In the genomic region with DNA sequence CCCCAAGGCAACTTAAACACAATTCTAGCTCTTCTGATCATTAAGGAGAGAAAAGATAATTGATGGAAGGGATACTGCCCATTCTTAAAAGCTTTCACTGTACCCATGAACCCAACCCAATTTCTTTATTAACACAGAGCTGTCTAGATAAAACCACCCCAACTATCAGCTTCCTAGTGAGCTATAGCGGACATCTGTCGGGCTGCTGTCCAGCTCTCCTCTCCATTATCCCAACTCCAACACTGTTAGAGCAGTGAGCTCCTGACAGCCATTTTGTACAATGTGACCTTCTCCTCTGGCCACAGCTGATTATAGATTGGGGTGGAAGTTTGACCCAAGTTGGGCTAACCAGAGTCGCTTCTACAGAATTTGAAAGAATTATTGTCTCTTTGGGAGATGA, we compare ENCODE assay signal across 20 cellular contexts.
A peak's percentile ranks its signal among the peaks of the same experiment; 100 is the strongest.
DNase-seq lines count a peak whose midpoint lies in the region; ATAC-seq and TF ChIP-seq lines count a peak whose summit lies in the region.
"Had no signal": no experiment of that assay in that cellular context is flagged by ENCODE, and none has a peak within 500 bp of the region (broad histone marks: within the 10 kb centered on the region; RNA-seq: fewer than 3 reads in every experiment).

No MANE protein-coding gene starts in this region.

- CTCF ChIA-PET in activated CD4-positive, alpha-beta T cell treated with anti-CD3 and anti-CD28 coated beads for 36 hours (lab: Charles Lee) = interaction anchor here (0.6 to 2.8 kb wide), 5 partner anchors 9 to 517 kb away, joined by 3 to 10 read pairs (median 4); no protein-coding TSS in a partner anchor
- CTCF ChIA-PET in A673 (lab: Charles Lee) = no interaction called here

- BruUV-seq in A673 (replicated peaks; lab: Mats Ljungman, UMichigan) = no TSS peak

- POLR2A ChIA-PET in activated CD4-positive, alpha-beta T cell treated with anti-CD3 and anti-CD28 coated beads for 36 hours (lab: Charles Lee) = interaction anchor here (1.1 kb wide), 1 partner anchor 16 kb away, joined by 3 read pairs; no protein-coding TSS in a partner anchor
- POLR2A ChIA-PET in A673 (lab: Charles Lee; ENCODE audit: low non-redundant PET) = no interaction called here

- H3K36me3 Mint-ChIP-seq in activated CD4-positive, alpha-beta T cell treated with anti-CD3 and anti-CD28 coated beads for 36 hours (ENCODE audit: low read depth) = peaks cover 62% of the 10 kb centered on the region
- peaks cover 6 to 51% of the 10 kb centered on the region in 2 donors for H3K36me3 Mint-ChIP-seq in activated naive CD4-positive, alpha-beta T cell treated with anti-CD3 and anti-CD28 coated beads, Interleukin-2, amount 50 U/mL, for 72 hours
- H3K36me3 Mint-ChIP-seq in activated naive CD8-positive, alpha-beta T cell treated with anti-CD3 and anti-CD28 coated beads for 36 hours = peaks cover 58% of the 10 kb centered on the region

- DNase-seq in activated CD4-positive, alpha-beta T cell treated with anti-CD3 and anti-CD28 coated beads for 36 hours = no peak
- DNase-seq in activated CD4-positive, alpha-beta T cell treated with anti-CD3 and anti-CD28 coated beads for 1 hour = no peak
- DNase-seq in activated naive CD4-positive, alpha-beta T cell treated with anti-CD3 and anti-CD28 coated beads, Interleukin-2, amount 50 U/mL, for 72 hours (ENCODE audit: low spot score in 2 of 2) = no peak
- DNase-seq in activated naive CD4-positive, alpha-beta T cell treated with anti-CD3 and anti-CD28 coated beads, Interleukin-2, amount 50 U/mL, for 16 hours = no peak
- no peak for DNase-seq in activated naive CD8-positive, alpha-beta T cell treated with anti-CD3 and anti-CD28 coated beads for 36 hours
- no peak for DNase-seq in NCI-H1105 treated with DMSO at 0.1 percent for 48 hours (lab: John Stamatoyannopoulos, UW)
- no peak for DNase-seq in A673 (ENCODE audit: low spot score)
- no peak for DNase-seq in spleen
- DNase-seq: 8988T; BE2C; DMS79 treated with DMSO at 0.1 percent for 48 hours; KBM-7; NCI-H1417; NCI-H187; NCI-H2107; NCI-H510A; NCI-H748 treated with DMSO at 0.1 percent for 48 hours; NK-92 treated with Interleukin-12 subunit alpha and Interleukin-12 subunit beta, amount 100 ng/mL, for 24 hours had no signal

- no peaks in the 10 kb centered on the region for H3K27me3 Mint-ChIP-seq in activated CD4-positive, alpha-beta T cell treated with anti-CD3 and anti-CD28 coated beads for 36 hours
- H3K27me3 Mint-ChIP-seq in activated naive CD8-positive, alpha-beta T cell treated with anti-CD3 and anti-CD28 coated beads for 36 hours = no peaks in the 10 kb centered on the region

- no peaks in the 10 kb centered on the region for H3K9me3 ChIP-seq in A673 (ENCODE audit: low read depth, low read length, poor library complexity, severe bottlenecking)
- H3K9me3 ChIP-seq in spleen = no peaks in the 10 kb centered on the region
- H3K9me3 ChIP-seq: BE2C had no signal

- H3K4me1 ChIP-seq in A673 (ENCODE audit: insufficient read depth, low read length, poor library complexity, severe bottlenecking) = no peaks in the 10 kb centered on the region
- no peaks in the 10 kb centered on the region for H3K4me1 ChIP-seq in spleen
- H3K4me1 ChIP-seq: BE2C had no signal

- no peak for ATAC-seq in activated CD4-positive, alpha-beta T cell treated with anti-CD3 and anti-CD28 coated beads for 36 hours
- ATAC-seq in activated naive CD4-positive, alpha-beta T cell treated with anti-CD3 and anti-CD28 coated beads, Interleukin-2, amount 50 U/mL, for 72 hours = no peak
- ATAC-seq: HepG2, Right ventricle myocardium inferior had no signal

- H3K27me3 ChIP-seq in A673 (replicated peaks; ENCODE audit: insufficient read depth, low read depth, low read length, poor library complexity) (no peaks in the 10 kb centered on the region), spleen (replicated peaks in 1 of 7) (no peaks in the 10 kb centered on the region)

- intact Hi-C loops in activated CD4-positive, alpha-beta T cell treated with anti-CD3 and anti-CD28 coated beads for 36 hours (cut with DNase I, micrococcal nuclease) = loop anchor here in 1 of 2 experiments (2.0 kb wide), 1 partner anchor 25 kb away; no protein-coding TSS in a partner anchor
- intact Hi-C loops in A673 (cut with micrococcal nuclease; ENCODE audit: unreplicated experiment) = no loop called here
- intact Hi-C loops in spleen (cut with DNase I; ENCODE audit: low total_unique reads) = no loop called here

- TF ChIP-seq CTCF in A673 (conservative IDR thresholded peaks at IDR 0.05; ENCODE audit: low read depth, low read length) (no peak), spleen (IDR thresholded peaks at IDR 0.05 in 8 of 11, conservative IDR thresholded peaks at IDR 0.05 in 3 of 11) (no peak)

- H3K9me3 Mint-ChIP-seq in activated CD4-positive, alpha-beta T cell treated with anti-CD3 and anti-CD28 coated beads for 36 hours (ENCODE audit: low read depth) = no peaks in the 10 kb centered on the region
- no peaks in the 10 kb centered on the region for H3K9me3 Mint-ChIP-seq in activated naive CD4-positive, alpha-beta T cell treated with anti-CD3 and anti-CD28 coated beads, Interleukin-2, amount 50 U/mL, for 72 hours
- H3K9me3 Mint-ChIP-seq in activated naive CD8-positive, alpha-beta T cell treated with anti-CD3 and anti-CD28 coated beads for 36 hours = no peaks in the 10 kb centered on the region

- peak overlapping the region; percentile 17 for H3K27ac Mint-ChIP-seq in activated CD4-positive, alpha-beta T cell treated with anti-CD3 and anti-CD28 coated beads for 36 hours
- peak overlapping the region; percentile 9 to 12 for H3K27ac Mint-ChIP-seq in activated naive CD4-positive, alpha-beta T cell treated with anti-CD3 and anti-CD28 coated beads, Interleukin-2, amount 50 U/mL, for 72 hours
- H3K27ac Mint-ChIP-seq in activated naive CD8-positive, alpha-beta T cell treated with anti-CD3 and anti-CD28 coated beads for 36 hours = peak overlapping the region; percentile 59

- no peak for TF ChIP-seq POLR2A in spleen (IDR thresholded peaks at IDR 0.05)

- peaks cover 95% of the 10 kb centered on the region for H3K4me1 Mint-ChIP-seq in activated CD4-positive, alpha-beta T cell treated with anti-CD3 and anti-CD28 coated beads for 36 hours
- peaks cover 95% of the 10 kb centered on the region for H3K4me1 Mint-ChIP-seq in activated naive CD8-positive, alpha-beta T cell treated with anti-CD3 and anti-CD28 coated beads for 36 hours

- H3K27ac ChIP-seq in A673 (ENCODE audit: low read depth, low read length, poor library complexity, severe bottlenecking) (no peak overlapping the region), spleen (no peak overlapping the region)

- no peak overlapping the region for H3K4me3 Mint-ChIP-seq in activated CD4-positive, alpha-beta T cell treated with anti-CD3 and anti-CD28 coated beads for 36 hours
- H3K4me3 Mint-ChIP-seq in activated naive CD8-positive, alpha-beta T cell treated with anti-CD3 and anti-CD28 coated beads for 36 hours = no peak overlapping the region

- H3K4me3 ChIP-seq in A673 (ENCODE audit: low read depth, low read length, poor library complexity, severe bottlenecking) (no peak overlapping the region), spleen (no peak overlapping the region)

- WGBS in spleen, 5 donors = 94 to 98% (median 94%) methylated on average over 3 of the region's 3 CpGs

- H3K36me3 ChIP-seq in A673 (ENCODE audit: insufficient read depth, low read length, poor library complexity, severe bottlenecking) (no peaks in the 10 kb centered on the region), spleen (no peaks in the 10 kb centered on the region)
- H3K36me3 ChIP-seq: BE2C had no signal
